ENCODE assay signal across 7 cellular contexts in genomic region chr12:25958254-25959068, GRCh38. TPM values are rescaled to one million over a fixed set of nuclear protein-coding genes. Genes with fewer than 3 reads are reported as not detected.
DNase-seq lines count a peak whose midpoint lies in the region; ATAC-seq and TF ChIP-seq lines count a peak whose summit lies in the region.

Gene RASSF8 (plus strand): TSS chr12:25958682. CDS start chr12:26055344, 96,662 bp downstream.

- H3K9ac ChIP-seq in ES-I3 (ENCODE audit: low read depth, low read length): peak within 1 kb of the TSS; percentile 94

- DNase-seq in GM20000 (ENCODE audit: low spot score) (peak; percentile 89), RPMI8226 (peak; percentile 62), caudate nucleus (lab: John Stamatoyannopoulos, UW) (peak in 51 of 61 donors; percentile 16 to 84 (median 57)), iPS-NIHi11 (ENCODE audit: low spot score) (peak; percentile 91), sigmoid colon (peak; percentile 88)

- TF ChIP-seq CTCF in GM20000 (IDR thresholded peaks at IDR 0.05; ENCODE audit: extremely low read depth, missing control alignments): no peak
- no peak for TF ChIP-seq CTCF in sigmoid colon (IDR thresholded peaks at IDR 0.05)

- no peak for TF ChIP-seq EP300 in sigmoid colon (IDR thresholded peaks at IDR 0.05)

- H3K9me3 ChIP-seq in ES-I3 (ENCODE audit: control insufficient read depth, insufficient read depth, low read length) (no peaks in the 10 kb centered on the region), sigmoid colon (no peaks in the 10 kb centered on the region)

- no peak for TF ChIP-seq POLR2A in sigmoid colon (IDR thresholded peaks at IDR 0.05)

- peak; percentile 63 for ATAC-seq in HG03565 (IDR thresholded peaks at IDR 0.05; ENCODE audit: unreplicated experiment)

- 1% methylated on average over 140 of the region's 140 CpGs for WGBS in sigmoid colon, 2 donors

- H3K4me1 ChIP-seq in ES-I3 (ENCODE audit: insufficient read depth, low read length) (peaks cover 18% of the 10 kb centered on the region), sigmoid colon (peaks cover 0 to 41% (median 39%) of the 10 kb centered on the region in 4 donors)

- intact Hi-C loops in sigmoid colon (cut with DNase I): loop anchor here (1.0 to 5.0 kb wide), 4 partner anchors 58 to 761 kb away; partner anchors contain the start of genes DNAI7 and ETFRF1

- peak within 1 kb of the TSS; percentile 71 to 93 (median 88) for H3K4me3 ChIP-seq in sigmoid colon

- no peaks in the 10 kb centered on the region for H3K27me3 ChIP-seq in sigmoid colon

- H3K36me3 ChIP-seq in ES-I3 (ENCODE audit: insufficient read depth, low read length): no peaks in the 10 kb centered on the region
- H3K36me3 ChIP-seq in sigmoid colon: peaks cover 0 to 4% (median 2%) of the 10 kb centered on the region in 4 donors

- H3K27ac ChIP-seq in caudate nucleus (ENCODE audit: low read depth, low read length): peak within 1 kb of the TSS; percentile 95
- peak within 1 kb of the TSS; percentile 93 to 96 (median 94) for H3K27ac ChIP-seq in sigmoid colon

RNA-seq across cellular contexts. Expression of gene RASSF8, which starts in this region (rescaled TPM):
- 100 to 1,000 TPM in 1 of 4 donors, 10 to 100 TPM in 3; 74.0 to 109 (median 89.4) TPM for total RNA-seq in sigmoid colon
- polyA plus RNA-seq in sigmoid colon: 1 to 10 TPM in 2 of 3 donors, under 1 TPM in 1; 0.92 to 6.0 (median 3.1) TPM

Comparison
In these comparisons a context has a peak if more than half of its experiments do, and no peak if none do; other contexts are left out.
1. Peak in every context shown above with its lines: DNase-seq, ATAC-seq, H3K4me3 ChIP-seq and H3K27ac ChIP-seq.